In genomic region chr6:8705435-8706020, GRCh38 we compare ENCODE assay signal across 18 cellular contexts.
A peak's percentile ranks its signal among the peaks of the same experiment; 100 is the strongest.
DNase-seq lines count a peak whose midpoint lies in the region; ATAC-seq and TF ChIP-seq lines count a peak whose summit lies in the region.
"Had no signal": no experiment of that assay in that cellular context is flagged by ENCODE, and none has a peak within 500 bp of the region (broad histone marks: within the 10 kb centered on the region; RNA-seq: fewer than 3 reads in every experiment).

No MANE protein-coding gene starts in this region.

- H3K4me2 ChIP-seq in mesendoderm (ENCODE audit: low read length), result no peak overlapping the region

- ATAC-seq in HG02623 (IDR thresholded peaks at IDR 0.05; ENCODE audit: unreplicated experiment) (no peak), GM21786 (IDR thresholded peaks at IDR 0.05; ENCODE audit: unreplicated experiment) (no peak)
- no peak for ATAC-seq in stimulated activated naive B cell treated with anti-CD40 and anti-IgM and Interleukin-4, amounts not matched to agents 10 μg/mL and 1 μg/mL and 100 μg/mL, for 72 hours (replicated peaks)

- H3K36me3 ChIP-seq in H7 (replicated peaks; ENCODE audit: control insufficient read depth, insufficient read depth, low read length), result no peaks in the 10 kb centered on the region
- H3K36me3 ChIP-seq in mesendoderm (ENCODE audit: control insufficient read depth, insufficient read depth, low read length), result no peaks in the 10 kb centered on the region
- H3K36me3 ChIP-seq: SJSA1 had no signal

- no peak overlapping the region for H2BK15ac ChIP-seq in mesendoderm (replicated peaks; ENCODE audit: low read depth)

- peaks cover 0 to 1% of the 10 kb centered on the region in 2 donors for H3K36me3 Mint-ChIP-seq in stimulated activated naive B cell treated with anti-CD40 and anti-IgM and Interleukin-4, amounts not matched to agents 10 μg/mL and 1 μg/mL and 100 μg/mL, for 72 hours
- H3K36me3 Mint-ChIP-seq: CD14-positive monocyte had no signal

- no peaks in the 10 kb centered on the region for H3K79me2 ChIP-seq in mesendoderm (ENCODE audit: control insufficient read depth, insufficient read depth, low read length)

- H3K27ac ChIP-seq in mesendoderm (ENCODE audit: low read depth, low read length), result no peak overlapping the region
- H3K27ac ChIP-seq: SJSA1 had no signal

- H3K4me3 ChIP-seq in H7 (ENCODE audit: insufficient read depth, low read depth, low read length) (no peak overlapping the region), choroid plexus epithelial cell (ENCODE audit: low read depth, low read length) (no peak overlapping the region), mesendoderm (ENCODE audit: low read length) (no peak overlapping the region)
- H3K4me3 ChIP-seq: SJSA1 had no signal

- H2BK5ac ChIP-seq in mesendoderm (ENCODE audit: low read length), result no peak overlapping the region

- WGBS in mesendoderm (ENCODE audit: extremely low coverage, insufficient coverage, low lambda C conversion rate), result no CpG with 5 or more reads among the region's 2 CpGs

- no peak overlapping the region for H3K4ac ChIP-seq in mesendoderm (ENCODE audit: low read depth, low read length)

- no peaks in the 10 kb centered on the region for H3K4me1 ChIP-seq in mesendoderm (ENCODE audit: control insufficient read depth, low read depth, low read length)
- H3K4me1 ChIP-seq: SJSA1 had no signal

- no peak overlapping the region for H3K23ac ChIP-seq in mesendoderm (ENCODE audit: low read length)

- H3K4me3 Mint-ChIP-seq in stimulated activated naive B cell treated with anti-CD40 and anti-IgM and Interleukin-4, amounts not matched to agents 10 μg/mL and 1 μg/mL and 100 μg/mL, for 72 hours, result no peak overlapping the region
- H3K4me3 Mint-ChIP-seq: CD14-positive monocyte had no signal

- H3K27me3 ChIP-seq in H7 (ENCODE audit: control insufficient read depth, insufficient read depth, low read length) (no peaks in the 10 kb centered on the region), mesendoderm (ENCODE audit: insufficient read depth, low read length, poor library complexity) (no peaks in the 10 kb centered on the region)
- H3K27me3 ChIP-seq: SJSA1 had no signal

- peak overlapping the region; percentile 28 for H2BK120ac ChIP-seq in mesendoderm (ENCODE audit: low read depth, low read length)

- no peak overlapping the region for H3K56ac ChIP-seq in mesendoderm (ENCODE audit: low read length)

- no peaks in the 10 kb centered on the region for H3K79me1 ChIP-seq in mesendoderm (ENCODE audit: low read length)

- H3K4me1 Mint-ChIP-seq in stimulated activated naive B cell treated with anti-CD40 and anti-IgM and Interleukin-4, amounts not matched to agents 10 μg/mL and 1 μg/mL and 100 μg/mL, for 72 hours, result no peaks in the 10 kb centered on the region

- no peak overlapping the region for H4K5ac ChIP-seq in mesendoderm (ENCODE audit: low read length)

- no peak for TF ChIP-seq CTCF in choroid plexus epithelial cell (conservative IDR thresholded peaks at IDR 0.05; ENCODE audit: low read depth, low read length)

- H3K18ac ChIP-seq in mesendoderm (ENCODE audit: low read length), result no peak overlapping the region

- no peak overlapping the region for H3K9ac ChIP-seq in mesendoderm (ENCODE audit: low read length)

- DNase-seq in H7 (peak; percentile 13), NCI-H2227 (lab: John Stamatoyannopoulos, UW; ENCODE audit: unreplicated experiment) (peak; percentile 51), choroid plexus epithelial cell (ENCODE audit: low read depth) (peak; percentile 1), mesendoderm (peak; percentile 35), NCI-H1436 (lab: John Stamatoyannopoulos, UW) (no peak)
- no peak for DNase-seq in stimulated activated naive B cell treated with anti-CD40 and anti-IgM and Interleukin-4, amounts not matched to agents 10 μg/mL and 1 μg/mL and 100 μg/mL, for 72 hours
- DNase-seq: DMS79, HCEC 1CT, KG1, NCI-H2029 treated with DMSO at 0.1 percent for 48 hours, NCI-H510A, NCI-H774, SW 1271, T-helper 2 cell had no signal

- no peaks in the 10 kb centered on the region for H3K9me3 Mint-ChIP-seq in stimulated activated naive B cell treated with anti-CD40 and anti-IgM and Interleukin-4, amounts not matched to agents 10 μg/mL and 1 μg/mL and 100 μg/mL, for 72 hours

- H3K27me3 Mint-ChIP-seq in stimulated activated naive B cell treated with anti-CD40 and anti-IgM and Interleukin-4, amounts not matched to agents 10 μg/mL and 1 μg/mL and 100 μg/mL, for 72 hours, result no peaks in the 10 kb centered on the region

- H3K27ac Mint-ChIP-seq in stimulated activated naive B cell treated with anti-CD40 and anti-IgM and Interleukin-4, amounts not matched to agents 10 μg/mL and 1 μg/mL and 100 μg/mL, for 72 hours, result no peak overlapping the region
- H3K27ac Mint-ChIP-seq: CD14-positive monocyte had no signal

- H2AK5ac ChIP-seq in mesendoderm (ENCODE audit: low read length), result no peak overlapping the region

- H4K8ac ChIP-seq in mesendoderm (ENCODE audit: low read depth, low read length), result no peak overlapping the region

Comparison
In these comparisons a context has a peak if more than half of its experiments do, and no peak if none do; other contexts are left out.
1. DNase-seq: peak in H7 (single experiment), NCI-H2227 (single experiment), choroid plexus epithelial cell (single experiment) and mesendoderm (single experiment); none in NCI-H1436 (single experiment) and stimulated activated naive B cell treated with anti-CD40 and anti-IgM and Interleukin-4, amounts not matched to agents 10 μg/mL and 1 μg/mL and 100 μg/mL, for 72 hours (single experiment).